Comparison of ENCODE assay signal across 1 cellular context in the genomic region with DNA sequence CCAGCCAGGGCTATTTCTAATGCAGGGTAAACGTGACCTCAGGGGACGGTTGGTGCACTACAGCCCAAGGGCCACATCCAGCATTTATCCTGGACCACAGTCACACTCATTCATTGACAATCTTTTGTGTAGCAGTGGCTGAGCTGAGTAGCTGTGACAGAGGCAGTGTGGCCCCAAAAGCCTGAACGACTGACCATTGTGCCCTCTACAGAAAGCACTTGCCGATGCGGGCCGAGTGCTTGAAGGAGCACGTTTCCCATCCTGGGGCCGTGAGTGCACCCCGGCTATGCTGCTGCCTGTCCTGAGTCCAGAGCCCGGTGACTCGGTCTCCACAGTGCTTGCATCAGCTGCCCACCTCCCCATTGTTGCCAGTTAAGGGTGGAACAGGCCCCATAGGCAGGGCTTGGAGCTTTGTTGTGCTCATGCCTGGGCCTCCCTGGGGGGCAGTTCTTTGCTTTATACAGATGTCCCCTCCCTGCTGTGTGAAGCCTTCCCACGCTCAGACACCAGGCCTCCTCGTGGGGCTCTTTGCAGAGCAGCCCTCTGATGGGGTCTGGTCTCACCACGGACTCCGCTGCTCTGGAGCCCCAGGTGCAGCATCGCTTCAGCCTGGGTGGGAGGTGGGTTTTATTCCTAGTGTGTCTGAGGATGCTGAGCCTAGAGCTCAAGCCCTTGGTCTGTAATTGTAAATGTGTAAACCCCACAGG.
TF ChIP-seq lines count a peak whose summit lies in the region.

No MANE protein-coding gene starts in this region.

TF ChIP-seq in HEK293, 187 proteins besides CTCF, POLR2A, EP300 and RAD21:
- TF ChIP-seq, protein P1, sequence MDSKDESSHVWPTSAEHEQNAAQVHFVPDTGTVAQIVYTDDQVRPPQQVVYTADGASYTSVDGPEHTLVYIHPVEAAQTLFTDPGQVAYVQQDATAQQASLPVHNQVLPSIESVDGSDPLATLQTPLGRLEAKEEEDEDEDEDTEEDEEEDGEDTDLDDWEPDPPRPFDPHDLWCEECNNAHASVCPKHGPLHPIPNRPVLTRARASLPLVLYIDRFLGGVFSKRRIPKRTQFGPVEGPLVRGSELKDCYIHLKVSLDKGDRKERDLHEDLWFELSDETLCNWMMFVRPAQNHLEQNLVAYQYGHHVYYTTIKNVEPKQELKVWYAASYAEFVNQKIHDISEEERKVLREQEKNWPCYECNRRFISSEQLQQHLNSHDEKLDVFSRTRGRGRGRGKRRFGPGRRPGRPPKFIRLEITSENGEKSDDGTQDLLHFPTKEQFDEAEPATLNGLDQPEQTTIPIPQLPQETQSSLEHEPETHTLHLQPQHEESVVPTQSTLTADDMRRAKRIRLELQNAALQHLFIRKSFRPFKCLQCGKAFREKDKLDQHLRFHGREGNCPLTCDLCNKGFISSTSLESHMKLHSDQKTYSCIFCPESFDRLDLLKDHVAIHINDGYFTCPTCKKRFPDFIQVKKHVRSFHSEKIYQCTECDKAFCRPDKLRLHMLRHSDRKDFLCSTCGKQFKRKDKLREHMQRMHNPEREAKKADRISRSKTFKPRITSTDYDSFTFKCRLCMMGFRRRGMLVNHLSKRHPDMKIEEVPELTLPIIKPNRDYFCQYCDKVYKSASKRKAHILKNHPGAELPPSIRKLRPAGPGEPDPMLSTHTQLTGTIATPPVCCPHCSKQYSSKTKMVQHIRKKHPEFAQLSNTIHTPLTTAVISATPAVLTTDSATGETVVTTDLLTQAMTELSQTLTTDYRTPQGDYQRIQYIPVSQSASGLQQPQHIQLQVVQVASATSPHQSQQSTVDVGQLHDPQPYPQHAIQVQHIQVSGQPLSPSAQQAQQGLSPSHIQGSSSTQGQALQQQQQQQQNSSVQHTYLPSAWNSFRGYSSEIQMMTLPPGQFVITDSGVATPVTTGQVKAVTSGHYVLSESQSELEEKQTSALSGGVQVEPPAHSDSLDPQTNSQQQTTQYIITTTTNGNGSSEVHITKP (tag by site-specific recombination; IDR thresholded peaks at IDR 0.05) = no peak
- TF ChIP-seq, protein P2, sequence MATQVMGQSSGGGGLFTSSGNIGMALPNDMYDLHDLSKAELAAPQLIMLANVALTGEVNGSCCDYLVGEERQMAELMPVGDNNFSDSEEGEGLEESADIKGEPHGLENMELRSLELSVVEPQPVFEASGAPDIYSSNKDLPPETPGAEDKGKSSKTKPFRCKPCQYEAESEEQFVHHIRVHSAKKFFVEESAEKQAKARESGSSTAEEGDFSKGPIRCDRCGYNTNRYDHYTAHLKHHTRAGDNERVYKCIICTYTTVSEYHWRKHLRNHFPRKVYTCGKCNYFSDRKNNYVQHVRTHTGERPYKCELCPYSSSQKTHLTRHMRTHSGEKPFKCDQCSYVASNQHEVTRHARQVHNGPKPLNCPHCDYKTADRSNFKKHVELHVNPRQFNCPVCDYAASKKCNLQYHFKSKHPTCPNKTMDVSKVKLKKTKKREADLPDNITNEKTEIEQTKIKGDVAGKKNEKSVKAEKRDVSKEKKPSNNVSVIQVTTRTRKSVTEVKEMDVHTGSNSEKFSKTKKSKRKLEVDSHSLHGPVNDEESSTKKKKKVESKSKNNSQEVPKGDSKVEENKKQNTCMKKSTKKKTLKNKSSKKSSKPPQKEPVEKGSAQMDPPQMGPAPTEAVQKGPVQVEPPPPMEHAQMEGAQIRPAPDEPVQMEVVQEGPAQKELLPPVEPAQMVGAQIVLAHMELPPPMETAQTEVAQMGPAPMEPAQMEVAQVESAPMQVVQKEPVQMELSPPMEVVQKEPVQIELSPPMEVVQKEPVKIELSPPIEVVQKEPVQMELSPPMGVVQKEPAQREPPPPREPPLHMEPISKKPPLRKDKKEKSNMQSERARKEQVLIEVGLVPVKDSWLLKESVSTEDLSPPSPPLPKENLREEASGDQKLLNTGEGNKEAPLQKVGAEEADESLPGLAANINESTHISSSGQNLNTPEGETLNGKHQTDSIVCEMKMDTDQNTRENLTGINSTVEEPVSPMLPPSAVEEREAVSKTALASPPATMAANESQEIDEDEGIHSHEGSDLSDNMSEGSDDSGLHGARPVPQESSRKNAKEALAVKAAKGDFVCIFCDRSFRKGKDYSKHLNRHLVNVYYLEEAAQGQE (tag by site-specific recombination; IDR thresholded peaks at IDR 0.05) = no peak
- TF ChIP-seq ZNF133 (tag by site-specific recombination; IDR thresholded peaks at IDR 0.05) (no peak), ZIC2 (tag by site-specific recombination; IDR thresholded peaks at IDR 0.05) (peak; percentile 33; the same call in 1 of the 2 replicates)
- TF ChIP-seq, protein P3, sequence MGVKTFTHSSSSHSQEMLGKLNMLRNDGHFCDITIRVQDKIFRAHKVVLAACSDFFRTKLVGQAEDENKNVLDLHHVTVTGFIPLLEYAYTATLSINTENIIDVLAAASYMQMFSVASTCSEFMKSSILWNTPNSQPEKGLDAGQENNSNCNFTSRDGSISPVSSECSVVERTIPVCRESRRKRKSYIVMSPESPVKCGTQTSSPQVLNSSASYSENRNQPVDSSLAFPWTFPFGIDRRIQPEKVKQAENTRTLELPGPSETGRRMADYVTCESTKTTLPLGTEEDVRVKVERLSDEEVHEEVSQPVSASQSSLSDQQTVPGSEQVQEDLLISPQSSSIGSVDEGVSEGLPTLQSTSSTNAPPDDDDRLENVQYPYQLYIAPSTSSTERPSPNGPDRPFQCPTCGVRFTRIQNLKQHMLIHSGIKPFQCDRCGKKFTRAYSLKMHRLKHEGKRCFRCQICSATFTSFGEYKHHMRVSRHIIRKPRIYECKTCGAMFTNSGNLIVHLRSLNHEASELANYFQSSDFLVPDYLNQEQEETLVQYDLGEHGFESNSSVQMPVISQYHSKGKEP (tag by site-specific recombination; IDR thresholded peaks at IDR 0.05) = no peak
